In the genomic region with DNA sequence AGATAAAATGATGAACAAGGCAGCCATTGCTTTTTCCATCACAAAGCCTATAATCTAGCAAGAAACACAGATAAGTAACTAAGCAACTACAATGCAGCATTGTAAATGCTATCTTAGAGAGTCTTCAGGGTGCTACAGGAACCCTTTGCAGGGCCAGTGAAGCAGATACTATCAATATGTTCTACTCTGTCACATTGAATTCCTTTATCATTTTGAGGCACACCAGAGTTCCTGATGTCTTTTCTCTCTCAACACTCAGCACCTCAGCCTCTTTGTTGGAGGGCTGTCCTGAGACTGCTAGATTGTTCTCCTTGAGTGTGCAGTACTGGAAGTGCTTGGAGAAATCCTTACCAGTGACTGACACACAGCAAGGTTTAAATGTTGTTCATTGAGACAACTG, we compare ENCODE assay signal across 24 cellular contexts.
"Had no signal": no experiment of that assay in that cellular context is flagged by ENCODE, and none has a peak within 500 bp of the region (broad histone marks: within the 10 kb centered on the region; RNA-seq: fewer than 3 reads in every experiment).

No MANE protein-coding gene starts in this region.

- H3K27ac ChIP-seq: left lung, ovary, spleen, tibial nerve, uterus had no signal

- H3K9me3 Mint-ChIP-seq: stimulated activated memory B cell treated with anti-CD40 and anti-IgM and Interleukin-4, amounts not matched to agents 10 μg/mL and 1 μg/mL and 100 μg/mL, for 72 hours; stimulated activated naive CD8-positive, alpha-beta T cell treated with anti-CD3 and anti-CD28 coated beads, Interleukin-15, amount 100 ng/mL, for 72 hours had no signal

- H3K4me1 Mint-ChIP-seq: stimulated activated memory B cell treated with anti-CD40 and anti-IgM and Interleukin-4, amounts not matched to agents 10 μg/mL and 1 μg/mL and 100 μg/mL, for 72 hours; stimulated activated naive CD8-positive, alpha-beta T cell treated with anti-CD3 and anti-CD28 coated beads, Interleukin-15, amount 100 ng/mL, for 72 hours had no signal

- H3K4me3 ChIP-seq: left lung, lung, mucosa of descending colon, ovary, spleen, tibial nerve, uterus had no signal

- H3K4me1 ChIP-seq: left lung, spleen, tibial nerve, uterus had no signal

- DNase-seq: hippocampal formation; kidney glomerular epithelial cell; left colon; left lung; midbrain; mucosa of descending colon; naive thymus-derived CD4-positive, alpha-beta T cell; ovary; right cardiac atrium; small intestine; spleen; stimulated activated CD4-positive, alpha-beta T cell treated with anti-CD3 and anti-CD28 coated beads, Interleukin-4, amount 100 ng/mL, for 24 hours; stimulated activated naive CD4-positive, alpha-beta T cell treated with Interleukin-2 at 50 U/mL for 16 hours; stimulated activated naive CD8-positive, alpha-beta T cell treated with anti-CD3 and anti-CD28 coated beads, Interleukin-15, amount 100 ng/mL, for 72 hours; substantia nigra; uterus had no signal

- FAIRE-seq: keratinocyte, small intestine had no signal

- H3K27ac Mint-ChIP-seq: naive thymus-derived CD4-positive, alpha-beta T cell; natural killer cell treated with Interleukin-12 subunit alpha and Interleukin-12 subunit beta and Interleukin-15 and Interleukin-18, amount 100 ng/mL, for 72 hours; progenitor cell of endocrine pancreas; stimulated activated memory B cell treated with anti-CD40 and anti-IgM and Interleukin-4, amounts not matched to agents 10 μg/mL and 1 μg/mL and 100 μg/mL, for 72 hours; stimulated activated naive CD8-positive, alpha-beta T cell treated with anti-CD3 and anti-CD28 coated beads, Interleukin-15, amount 100 ng/mL, for 72 hours; type B pancreatic cell had no signal

- H3K36me3 Mint-ChIP-seq: naive thymus-derived CD4-positive, alpha-beta T cell; natural killer cell treated with Interleukin-12 subunit alpha and Interleukin-12 subunit beta and Interleukin-15 and Interleukin-18, amount 100 ng/mL, for 72 hours; stimulated activated memory B cell treated with anti-CD40 and anti-IgM and Interleukin-4, amounts not matched to agents 10 μg/mL and 1 μg/mL and 100 μg/mL, for 72 hours; type B pancreatic cell had no signal

- ATAC-seq: left colon; left lung; mucosa of descending colon; naive thymus-derived CD4-positive, alpha-beta T cell; natural killer cell treated with Interleukin-12 subunit alpha and Interleukin-12 subunit beta and Interleukin-15 and Interleukin-18, amount 100 ng/mL, for 72 hours; right cardiac atrium; sciatic nerve; stimulated activated memory B cell treated with anti-CD40 and anti-IgM and Interleukin-4, amounts not matched to agents 10 μg/mL and 1 μg/mL and 100 μg/mL, for 72 hours; stimulated activated naive CD8-positive, alpha-beta T cell treated with anti-CD3 and anti-CD28 coated beads, Interleukin-15, amount 100 ng/mL, for 72 hours had no signal

- H3K27me3 ChIP-seq: left lung, ovary, tibial nerve, uterus had no signal

- H3K36me3 ChIP-seq: left lung, ovary, spleen, tibial nerve, uterus had no signal

- H3K4me3 Mint-ChIP-seq: naive thymus-derived CD4-positive, alpha-beta T cell; natural killer cell treated with Interleukin-12 subunit alpha and Interleukin-12 subunit beta and Interleukin-15 and Interleukin-18, amount 100 ng/mL, for 72 hours; stimulated activated memory B cell treated with anti-CD40 and anti-IgM and Interleukin-4, amounts not matched to agents 10 μg/mL and 1 μg/mL and 100 μg/mL, for 72 hours; stimulated activated naive CD8-positive, alpha-beta T cell treated with anti-CD3 and anti-CD28 coated beads, Interleukin-15, amount 100 ng/mL, for 72 hours; type B pancreatic cell had no signal

- H3K9me3 ChIP-seq: left lung, mucosa of descending colon, ovary, spleen, tibial nerve, uterus had no signal
